In the genomic region with DNA sequence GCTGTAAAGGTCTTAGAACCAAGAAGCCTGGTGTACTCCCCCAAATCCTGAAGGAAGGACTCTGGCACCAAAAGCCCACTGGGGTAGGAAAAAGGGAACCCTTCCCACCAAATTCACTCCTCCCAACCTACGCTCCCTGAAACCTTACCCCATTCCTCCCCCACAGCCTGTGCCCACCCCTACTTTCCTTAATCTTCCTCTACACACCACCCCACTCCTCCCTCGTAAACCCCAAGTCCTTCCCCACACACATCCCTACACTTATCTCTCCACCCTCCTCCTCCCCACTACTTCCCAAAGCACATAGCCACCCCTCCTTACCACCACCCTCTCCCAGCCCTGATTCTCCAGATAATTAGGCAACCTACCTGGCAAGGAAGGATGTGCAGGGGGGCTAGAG, we compare ENCODE assay signal across 10 cellular contexts. TPM values are rescaled to one million over a fixed set of nuclear protein-coding genes. Genes with fewer than 3 reads are reported as not detected.
A peak's percentile ranks its signal among the peaks of the same experiment; 100 is the strongest.
DNase-seq lines count a peak whose midpoint lies in the region; ATAC-seq, FAIRE-seq and TF ChIP-seq lines count a peak whose summit lies in the region.
"Had no signal": no experiment of that assay in that cellular context is flagged by ENCODE, and none has a peak within 500 bp of the region (broad histone marks: within the 10 kb centered on the region; RNA-seq: fewer than 3 reads in every experiment).

No MANE protein-coding gene starts in this region.

- H3K9me3 ChIP-seq in Caco-2 (no peaks in the 10 kb centered on the region), HUES6 (ENCODE audit: control insufficient read depth, insufficient read depth, low read depth, low read length) (peaks cover 10% of the 10 kb centered on the region; the same call in 1 of the 2 replicates), GM12878 (replicated peaks; ENCODE audit: control insufficient read depth, insufficient read depth, low read length) (no peaks in the 10 kb centered on the region)
- H3K9me3 ChIP-seq: mucosa of descending colon had no signal

- H3K36me3 Mint-ChIP-seq in Caco-2 (ENCODE audit: insufficient read depth, unreplicated experiment) (peaks cover 42% of the 10 kb centered on the region), nephron (ENCODE audit: low read depth) (peaks cover 33% of the 10 kb centered on the region)

- no peak overlapping the region for H3K27ac ChIP-seq in HUES6 (ENCODE audit: low read depth, low read length)
- H3K27ac ChIP-seq in GM12878 (ENCODE audit: control insufficient read depth, insufficient read depth): peak overlapping the region; percentile 31; the same call in 1 of the 2 replicates

- H3K9ac ChIP-seq in HUES6 (ENCODE audit: low read length) (peak overlapping the region; percentile 38), GM12878 (ENCODE audit: control insufficient read depth, insufficient read depth, low read length) (peak overlapping the region; percentile 48)

- POLR2A ChIA-PET in Caco-2 (lab: Charles Lee): no interaction called here
- POLR2A ChIA-PET in GM12878 (lab: Charles Lee): interaction anchor here (0.5 kb wide), 1 partner anchor 66 kb away, joined by 4 read pairs; no protein-coding TSS in a partner anchor

- TF ChIP-seq POLR2A in GM12878 (IDR thresholded peaks at IDR 0.05; ENCODE audit: low read depth, low read length): no peak

- WGBS in GM12878 (ENCODE audit: insufficient coverage, insufficient replicate concordance, low lambda C conversion rate, missing lambda C conversion rate): 60% methylated on average over 1 of the region's 2 CpGs

- TF ChIP-seq EP300 in GM12878 (IDR thresholded peaks at IDR 0.05; ENCODE audit: borderline replicate concordance in 1 of 2, control insufficient read depth in 1 of 2, low read depth in 2 of 2, low read length in 2 of 2): no peak

- RAD21 ChIA-PET in GM12878 (lab: Charles Lee; ENCODE audit: unreplicated experiment): interaction anchor here (0.6 to 0.8 kb wide), 2 partner anchors 54 to 55 kb away, joined by 3 read pairs; no protein-coding TSS in a partner anchor

- H3K4me3 ChIP-seq in Caco-2 (ENCODE audit: low read depth, low read length) (peak overlapping the region; percentile 5; the same call in 1 of the 2 replicates), HUES6 (ENCODE audit: low read depth, low read length) (peak overlapping the region; percentile 72), GM12878 (peak overlapping the region; percentile 89; the same call in 1 of the 2 replicates)
- H3K4me3 ChIP-seq: mucosa of descending colon had no signal

- no peak overlapping the region for H3K4me3 Mint-ChIP-seq in Caco-2 (ENCODE audit: unreplicated experiment)
- peak overlapping the region; percentile 86 to 98 (median 96) for H3K4me3 Mint-ChIP-seq in nephron

- H3K27ac Mint-ChIP-seq in Caco-2 (ENCODE audit: unreplicated experiment) (no peak overlapping the region), nephron (peak overlapping the region; percentile 53 to 82 (median 80))

- no TSS peak for BruUV-seq in Caco-2 (replicated peaks; lab: Mats Ljungman, UMichigan)
- no TSS peak for BruUV-seq in GM12878 (replicated peaks; lab: Mats Ljungman, UMichigan)

- intact Hi-C loops in Caco-2 (cut with micrococcal nuclease; ENCODE audit: unreplicated experiment) (loop anchor here (5.0 kb wide), 1 partner anchor 115 kb away; the partner anchor contains the start of gene TAF1), GM12878 (cut with micrococcal nuclease; ENCODE audit: unreplicated experiment) (loop anchor here (5.0 kb wide), 1 partner anchor 70 kb away; no protein-coding TSS in a partner anchor)

- no peaks in the 10 kb centered on the region for H4K20me1 ChIP-seq in GM12878 (ENCODE audit: control insufficient read depth, insufficient read depth)

- CTCF ChIA-PET in Caco-2 (lab: Charles Lee): no interaction called here
- CTCF ChIA-PET in GM12878 (lab: Yijun Ruan, JAX): interaction anchor here (1.3 kb wide), 1 partner anchor 54 kb away, joined by 6 read pairs; no protein-coding TSS in a partner anchor

- peak overlapping the region; percentile 74 for H3K4me2 ChIP-seq in GM12878 (ENCODE audit: control insufficient read depth, insufficient read depth)

- SMC1A ChIA-PET in GM12878 (lab: Charles Lee; ENCODE audit: uncharacterized antibody, unreplicated experiment): interaction anchor here (0.7 to 1.1 kb wide), 4 partner anchors 31 to 125 kb away, joined by 3 read pairs; partner anchors contain the start of genes NONO and TAF1

- peaks cover 7% of the 10 kb centered on the region for H3K4me1 Mint-ChIP-seq in Caco-2 (ENCODE audit: low read depth, unreplicated experiment)
- peaks cover 7% of the 10 kb centered on the region for H3K4me1 Mint-ChIP-seq in nephron

- H3K27me3 ChIP-seq in Caco-2 (replicated peaks; ENCODE audit: control insufficient read depth, insufficient read depth, low read length) (no peaks in the 10 kb centered on the region), HUES6 (ENCODE audit: control insufficient read depth, insufficient read depth, low read length) (no peaks in the 10 kb centered on the region), GM12878 (replicated peaks in 1 of 2; ENCODE audit: control insufficient read depth in 2 of 2, insufficient read depth in 2 of 2, low read length in 1 of 2) (no peaks in the 10 kb centered on the region)

- H3K4me1 ChIP-seq in Caco-2 (peaks cover 15% of the 10 kb centered on the region; the same call in 1 of the 2 replicates), HUES6 (ENCODE audit: control insufficient read depth, insufficient read depth, low read length) (peaks cover 24% of the 10 kb centered on the region; the same call in 1 of the 2 replicates), GM12878 (ENCODE audit: control insufficient read depth, insufficient read depth, low read length) (peaks cover 6% of the 10 kb centered on the region; the same call in 1 of the 2 replicates)

- no peak for FAIRE-seq in GM12878 (lab: Jason Lieb, UNC)

- no peak for TF ChIP-seq RAD21 in GM12878 (IDR thresholded peaks at IDR 0.05; ENCODE audit: insufficient read depth, low read depth, low read length)

- no peak overlapping the region for H2AFZ ChIP-seq in GM12878 (ENCODE audit: control insufficient read depth, low read depth, low read length)

- ATAC-seq in GM12878 (no peak), GM21528 (IDR thresholded peaks at IDR 0.05; ENCODE audit: low FRiP score, unreplicated experiment) (no peak), HG03135 (IDR thresholded peaks at IDR 0.05; ENCODE audit: unreplicated experiment) (no peak)
- ATAC-seq: mucosa of descending colon had no signal

- H3K9me3 Mint-ChIP-seq in Caco-2 (ENCODE audit: unreplicated experiment): no peaks in the 10 kb centered on the region
- peaks cover 10% of the 10 kb centered on the region for H3K9me3 Mint-ChIP-seq in nephron

- in situ Hi-C loops in GM12878 (cut with MboI): no loop called here

- no peaks in the 10 kb centered on the region for H3K27me3 Mint-ChIP-seq in Caco-2 (ENCODE audit: insufficient read depth, unreplicated experiment)
- peaks cover 4% of the 10 kb centered on the region for H3K27me3 Mint-ChIP-seq in nephron (ENCODE audit: low read depth)

- peaks cover 13% of the 10 kb centered on the region for H3K79me2 ChIP-seq in GM12878 (ENCODE audit: control insufficient read depth, insufficient read depth, low read length)

- no peaks in the 10 kb centered on the region; the same call in 1 of the 2 replicates for H3K36me3 ChIP-seq in Caco-2 (ENCODE audit: control insufficient read depth, insufficient read depth, low read length)
- peaks cover 40% of the 10 kb centered on the region for H3K36me3 ChIP-seq in HUES6 (ENCODE audit: control insufficient read depth, insufficient read depth, low read length)
- H3K36me3 ChIP-seq in GM12878 (ENCODE audit: control insufficient read depth in 2 of 2, insufficient read depth in 2 of 2, low read length in 1 of 2): peaks cover 2 to 5% of the 10 kb centered on the region in 2 experiments; a peak in 2 of 4 replicates

- DNase-seq in Caco-2 (no peak), GM12878 (ENCODE audit: low read depth, low spot score) (no peak), cerebellar cortex (ENCODE audit: low spot score) (no peak)
- DNase-seq in stimulated activated naive CD4-positive, alpha-beta T cell (lab: John Stamatoyannopoulos, UW): no peak
- DNase-seq: activated CD4-positive, alpha-beta T cell treated with anti-CD3 and anti-CD28 coated beads for 1 hour; mucosa of descending colon had no signal

- TF ChIP-seq CTCF in Caco-2 (IDR thresholded peaks at IDR 0.05; ENCODE audit: insufficient read depth in 1 of 2, low read depth in 1 of 2, low read length in 1 of 2, severe bottlenecking in 1 of 2, unreplicated experiment in 1 of 2): no peak
- TF ChIP-seq CTCF in GM12878 (IDR thresholded peaks at IDR 0.05 in 2 of 3, conservative IDR thresholded peaks at IDR 0.05 in 1 of 3; ENCODE audit: control insufficient read depth in 2 of 3, extremely low read depth in 1 of 3, insufficient read depth in 1 of 3, low read depth in 3 of 3, low read length in 3 of 3): no peak
- TF ChIP-seq CTCF in nephron (IDR thresholded peaks at IDR 0.05; ENCODE audit: unreplicated experiment in 3 of 3): no peak

RNA-seq across cellular contexts. Expression of gene ZMYM3, which starts 1.7 kb away (rescaled TPM):
- total RNA-seq in Caco-2 (2022) (51.9 and 55.1 TPM in 2 replicates), GM12878 (2014; rRNA removed) (12.6 and 14.5 TPM in 2 replicates), GM12878 (2014; rRNA removed; fragmentation: Illumina TruSeq; extraction: Trizol) (9.9 and 10.1 TPM in 2 replicates), GM12878 (2021) (27.4 and 28.1 TPM in 2 replicates)
- total RNA-seq in GM12878 (2013; cell fraction: nucleolus; rRNA removed): 51.1 and 53.3 TPM in 2 replicates
- polyA plus RNA-seq in GM12878 (2011; ENCODE audit: low read depth): 13.6 TPM
- polyA plus RNA-seq in GM12878 (2011; rRNA removed) (9.0 and 19.6 TPM in 2 replicates), GM12878 (2014; fragmentation: Illumina TruSeq; extraction: Trizol) (18.6 and 20.3 TPM in 2 replicates), GM12878 (2014; fragmentation: Nextera tagmentation; extraction: Ambion mirVana) (1 to 10 TPM; 2.3 to 5.1 TPM), GM12878 (2014; rRNA removed) (19.8 and 20.0 TPM in 2 replicates), GM12878 (2016; fragmentation: Nextera tagmentation; extraction: Ambion mirVana) (1 to 10 TPM; 9.6 to 10.0 TPM)
- 22.3 and 26.0 TPM in 2 replicates for polyA plus RNA-seq in GM12878 (2011; cell fraction: cytosol; rRNA removed)
- 80.6 and 110 TPM in 2 replicates for polyA plus RNA-seq in GM12878 (2011; cell fraction: nucleus; rRNA removed)
- 18.0 and 22.7 TPM in 2 replicates for polyA plus RNA-seq in GM12878 (2012)
- polyA minus RNA-seq in GM12878 (2011; rRNA and poly(A)+ RNA removed): 23.0 and 27.0 TPM in 2 replicates
- polyA minus RNA-seq in GM12878 (2011; cell fraction: cytosol; rRNA and poly(A)+ RNA removed): 14.2 and 15.6 TPM in 2 replicates
- 22.5 and 27.5 TPM in 2 replicates for polyA minus RNA-seq in GM12878 (2011; cell fraction: nucleus; rRNA and poly(A)+ RNA removed)

RNA-seq across cellular contexts. Expression of gene GJB1, which starts 29.2 kb away (rescaled TPM):
- total RNA-seq in Caco-2 (2022): 35.7 and 37.6 TPM in 2 replicates
- not detected in 2 replicates for total RNA-seq in GM12878 (2013; cell fraction: nucleolus; rRNA removed)
- total RNA-seq in GM12878 (2014; rRNA removed): not detected in 2 replicates
- not detected in 2 replicates for total RNA-seq in GM12878 (2014; rRNA removed; fragmentation: Illumina TruSeq; extraction: Trizol)
- total RNA-seq in GM12878 (2021): 0.13 TPM in 1 of 2 replicates, not detected in the other
- polyA plus RNA-seq in GM12878 (2011; ENCODE audit: low read depth): not detected
- not detected in 2 replicates for polyA plus RNA-seq in GM12878 (2011; rRNA removed)
- polyA plus RNA-seq in GM12878 (2011; cell fraction: cytosol; rRNA removed): not detected in 2 replicates
- 0.06 TPM in 1 of 2 replicates, not detected in the other for polyA plus RNA-seq in GM12878 (2011; cell fraction: nucleus; rRNA removed)
- polyA plus RNA-seq in GM12878 (2012): not detected in 2 replicates
- not detected in 2 replicates for polyA plus RNA-seq in GM12878 (2014; fragmentation: Illumina TruSeq; extraction: Trizol)
- not detected for polyA plus RNA-seq in GM12878 (2014; fragmentation: Nextera tagmentation; extraction: Ambion mirVana)
- polyA plus RNA-seq in GM12878 (2014; rRNA removed): not detected in 2 replicates
- not detected for polyA plus RNA-seq in GM12878 (2016; fragmentation: Nextera tagmentation; extraction: Ambion mirVana)
- polyA minus RNA-seq in GM12878 (2011; rRNA and poly(A)+ RNA removed): not detected in 2 replicates
- polyA minus RNA-seq in GM12878 (2011; cell fraction: cytosol; rRNA and poly(A)+ RNA removed): not detected in 2 replicates
- not detected in 2 replicates for polyA minus RNA-seq in GM12878 (2011; cell fraction: nucleus; rRNA and poly(A)+ RNA removed)

RNA-seq across cellular contexts. Expression of gene NONO, which starts 31.2 kb away (rescaled TPM):
- total RNA-seq in Caco-2 (2022) (477 and 482 TPM in 2 replicates), GM12878 (2014; rRNA removed) (376 and 404 TPM in 2 replicates), GM12878 (2014; rRNA removed; fragmentation: Illumina TruSeq; extraction: Trizol) (418 and 433 TPM in 2 replicates), GM12878 (2021) (395 and 417 TPM in 2 replicates)
- total RNA-seq in GM12878 (2013; cell fraction: nucleolus; rRNA removed): 394 and 421 TPM in 2 replicates
- 222 TPM for polyA plus RNA-seq in GM12878 (2011; ENCODE audit: low read depth)
- polyA plus RNA-seq in GM12878 (2011; rRNA removed) (329 and 505 TPM in 2 replicates), GM12878 (2014; fragmentation: Illumina TruSeq; extraction: Trizol) (484 and 509 TPM in 2 replicates), GM12878 (2014; fragmentation: Nextera tagmentation; extraction: Ambion mirVana) (100 to 1,000 TPM; 206 to 359 TPM), GM12878 (2014; rRNA removed) (312 and 313 TPM in 2 replicates), GM12878 (2016; fragmentation: Nextera tagmentation; extraction: Ambion mirVana) (100 to 1,000 TPM; 350 to 371 TPM)
- 404 and 494 TPM in 2 replicates for polyA plus RNA-seq in GM12878 (2011; cell fraction: cytosol; rRNA removed)
- polyA plus RNA-seq in GM12878 (2011; cell fraction: nucleus; rRNA removed): 466 and 564 TPM in 2 replicates
- 264 and 294 TPM in 2 replicates for polyA plus RNA-seq in GM12878 (2012)
- 304 and 385 TPM in 2 replicates for polyA minus RNA-seq in GM12878 (2011; rRNA and poly(A)+ RNA removed)
- polyA minus RNA-seq in GM12878 (2011; cell fraction: cytosol; rRNA and poly(A)+ RNA removed): 130 and 170 TPM in 2 replicates
- 66.3 and 122 TPM in 2 replicates for polyA minus RNA-seq in GM12878 (2011; cell fraction: nucleus; rRNA and poly(A)+ RNA removed)

RNA-seq across cellular contexts. Expression of gene ITGB1BP2, which starts 49.3 kb away (rescaled TPM):
- total RNA-seq in Caco-2 (2022) (4.2 and 6.1 TPM in 2 replicates), GM12878 (2014; rRNA removed) (2.1 and 2.3 TPM in 2 replicates), GM12878 (2014; rRNA removed; fragmentation: Illumina TruSeq; extraction: Trizol) (1.8 TPM in 2 replicates), GM12878 (2021) (2.0 and 2.2 TPM in 2 replicates)
- 16.3 and 21.8 TPM in 2 replicates for total RNA-seq in GM12878 (2013; cell fraction: nucleolus; rRNA removed)
- polyA plus RNA-seq in GM12878 (2011; ENCODE audit: low read depth): 1.8 TPM
- polyA plus RNA-seq in GM12878 (2011; rRNA removed) (2.9 and 3.3 TPM in 2 replicates), GM12878 (2014; fragmentation: Illumina TruSeq; extraction: Trizol) (1.0 and 1.6 TPM in 2 replicates), GM12878 (2014; fragmentation: Nextera tagmentation; extraction: Ambion mirVana) (1 to 10 TPM in 1 of 2 experiments, under 1 TPM in 1; 0.50 to 1.3 TPM), GM12878 (2014; rRNA removed) (2.3 and 3.1 TPM in 2 replicates), GM12878 (2016; fragmentation: Nextera tagmentation; extraction: Ambion mirVana) (under 1 TPM; 0.55 to 0.82 TPM)
- 1.8 and 1.9 TPM in 2 replicates for polyA plus RNA-seq in GM12878 (2011; cell fraction: cytosol; rRNA removed)
- 18.5 and 22.1 TPM in 2 replicates for polyA plus RNA-seq in GM12878 (2011; cell fraction: nucleus; rRNA removed)
- 1.6 and 2.3 TPM in 2 replicates for polyA plus RNA-seq in GM12878 (2012)
- polyA minus RNA-seq in GM12878 (2011; rRNA and poly(A)+ RNA removed): 5.6 and 6.7 TPM in 2 replicates
- 0.83 TPM in 1 of 2 replicates, not detected in the other for polyA minus RNA-seq in GM12878 (2011; cell fraction: cytosol; rRNA and poly(A)+ RNA removed)
- 5.2 and 15.5 TPM in 2 replicates for polyA minus RNA-seq in GM12878 (2011; cell fraction: nucleus; rRNA and poly(A)+ RNA removed)

Comparison
In these comparisons a context has a peak if more than half of its experiments do, and no peak if none do; other contexts are left out.
1. H3K4me3 ChIP-seq: peak in every context shown above with its lines; median percentile 89 in GM12878; 72 in HUES6; 5 in Caco-2.
2. RNA of gene GJB1, which starts 29.2 kb away (total RNA-seq): 35.7 to 37.6 TPM in Caco-2; 0.13 TPM in GM12878; every median in the first group is over 10 times any median in the second.